Comparison of ENCODE assay signal across 15 cellular contexts in genomic region chrX:77628294-77629025, GRCh38.
A peak's percentile ranks its signal among the peaks of the same experiment; 100 is the strongest.
DNase-seq lines count a peak whose midpoint lies in the region; ATAC-seq and TF ChIP-seq lines count a peak whose summit lies in the region.
"Had no signal": no experiment of that assay in that cellular context is flagged by ENCODE, and none has a peak within 500 bp of the region (broad histone marks: within the 10 kb centered on the region; RNA-seq: fewer than 3 reads in every experiment).

No MANE protein-coding gene starts in this region.

- peak; percentile 24 to 37 for TF ChIP-seq RAD21 in liver (IDR thresholded peaks at IDR 0.05)

- TF ChIP-seq CTCF in liver (IDR thresholded peaks at IDR 0.05; ENCODE audit: low read depth, low read length, missing input control), result no peak
- TF ChIP-seq CTCF in ovary (IDR thresholded peaks at IDR 0.05), result no peak

- no peak for ATAC-seq in HG03280 (IDR thresholded peaks at IDR 0.05; ENCODE audit: unreplicated experiment)
- ATAC-seq in GM18498 (IDR thresholded peaks at IDR 0.05; ENCODE audit: unreplicated experiment), result no peak

- H2AFZ ChIP-seq in Karpas-422 (ENCODE audit: low read length), result no peak overlapping the region

- DNase-seq in DMS53 (lab: John Stamatoyannopoulos, UW) (peak; percentile 5), Karpas-422 (peak; percentile 46), adipocyte (ENCODE audit: low read depth) (peak; percentile 9), NCI-H2029 (lab: John Stamatoyannopoulos, UW) (no peak), ovary (no peak)
- DNase-seq: activated CD8-positive, alpha-beta memory T cell treated with anti-CD3 and anti-CD28 coated beads, Interleukin-2, amount 50 U/mL, for 4 hours; activated naive CD8-positive, alpha-beta T cell treated with anti-CD3 and anti-CD28 coated beads, Interleukin-2, amount 10 ng/mL, durations not matched to agents 7 days and 5 days; CD4-positive, alpha-beta T cell; esophagus squamous epithelium; NCI-H2107; sigmoid colon had no signal

- H4K20me1 ChIP-seq in Karpas-422 (ENCODE audit: insufficient read depth, low read depth, low read length), result no peaks in the 10 kb centered on the region

- no peak overlapping the region for H3K4me2 ChIP-seq in Karpas-422 (ENCODE audit: low read depth, low read length, poor library complexity, severe bottlenecking)

- no peak overlapping the region for H3K9ac ChIP-seq in Karpas-422 (ENCODE audit: low read length)
- no peak overlapping the region for H3K9ac ChIP-seq in adipocyte (ENCODE audit: low read length)
- no peak overlapping the region for H3K9ac ChIP-seq in liver (ENCODE audit: low read depth in 1 of 2, low read length in 2 of 2)

- H3K79me2 ChIP-seq in Karpas-422 (ENCODE audit: low read length), result peaks cover 14% of the 10 kb centered on the region

- no peak overlapping the region for H3K4me3 ChIP-seq in Karpas-422 (ENCODE audit: low read length)
- H3K4me3 ChIP-seq in adipocyte (ENCODE audit: low read length), result no peak overlapping the region
- H3K4me3 ChIP-seq in liver (ENCODE audit: low read depth in 1 of 3, low read length in 3 of 3), result no peak overlapping the region
- H3K4me3 ChIP-seq in ovary, result no peak overlapping the region
- H3K4me3 ChIP-seq: esophagus squamous epithelium, lung, sigmoid colon had no signal

- H3K9me3 ChIP-seq in Karpas-422 (ENCODE audit: low read length) (no peaks in the 10 kb centered on the region; the same call in 1 of the 2 replicates), adipocyte (ENCODE audit: control insufficient read depth, low read length) (no peaks in the 10 kb centered on the region), liver (ENCODE audit: control insufficient read depth in 4 of 4, low read length in 3 of 4) (no peaks in the 10 kb centered on the region), ovary (no peaks in the 10 kb centered on the region)
- H3K9me3 ChIP-seq: esophagus squamous epithelium, sigmoid colon had no signal

- H3K9me2 ChIP-seq in Karpas-422 (replicated peaks; ENCODE audit: insufficient read depth, low read length), result no peaks in the 10 kb centered on the region

- 96% methylated on average over 1 of the region's 1 CpG for WGBS in liver
- WGBS in ovary, 3 donors, result 88 to 93% (median 91%) methylated on average over 1 of the region's 1 CpG

- H3K27ac ChIP-seq in Karpas-422 (ENCODE audit: low read length) (no peak overlapping the region), liver (ENCODE audit: low read depth in 1 of 2, low read length in 2 of 2) (no peak overlapping the region), ovary (no peak overlapping the region)
- H3K27ac ChIP-seq: esophagus squamous epithelium, sigmoid colon had no signal

- intact Hi-C loops in ovary (cut with DNase I), result no loop called here

- no peak for TF ChIP-seq POLR2A in ovary (IDR thresholded peaks at IDR 0.05)

- no peak for TF ChIP-seq EP300 in ovary (IDR thresholded peaks at IDR 0.05)

- H3K4me1 ChIP-seq in Karpas-422 (ENCODE audit: low read length) (no peaks in the 10 kb centered on the region), adipocyte (ENCODE audit: control insufficient read depth, insufficient read depth, low read length) (no peaks in the 10 kb centered on the region), liver (ENCODE audit: control insufficient read depth in 4 of 4, insufficient read depth in 4 of 4, low read length in 3 of 4) (no peaks in the 10 kb centered on the region), ovary (ENCODE audit: insufficient read depth) (no peaks in the 10 kb centered on the region)
- H3K4me1 ChIP-seq: esophagus squamous epithelium, sigmoid colon had no signal

- peaks cover 16% of the 10 kb centered on the region for H3K36me3 ChIP-seq in Karpas-422 (ENCODE audit: insufficient read depth, low read length)
- H3K36me3 ChIP-seq in adipocyte (ENCODE audit: control insufficient read depth, insufficient read depth, low read length, severe bottlenecking), result peaks cover 22% of the 10 kb centered on the region
- H3K36me3 ChIP-seq in liver (ENCODE audit: control insufficient read depth in 4 of 4, insufficient read depth in 3 of 4, low read depth in 1 of 4, low read length in 3 of 4), result peaks cover 0 to 7% (median under 1%) of the 10 kb centered on the region in 4 donors
- no peaks in the 10 kb centered on the region for H3K36me3 ChIP-seq in ovary

- H3K27me3 ChIP-seq in Karpas-422 (ENCODE audit: low read length) (no peaks in the 10 kb centered on the region), adipocyte (replicated peaks; ENCODE audit: control insufficient read depth, insufficient read depth, low read length) (no peaks in the 10 kb centered on the region), liver (ENCODE audit: control insufficient read depth in 4 of 4, insufficient read depth in 4 of 4, low read length in 3 of 4) (no peaks in the 10 kb centered on the region), ovary (no peaks in the 10 kb centered on the region)
- H3K27me3 ChIP-seq: esophagus squamous epithelium, sigmoid colon had no signal

TF ChIP-seq in liver, 16 proteins besides CTCF, POLR2A, EP300 and RAD21:
- TF ChIP-seq HNF4A (conservative IDR thresholded peaks at IDR 0.05), result no peak
- TF ChIP-seq NR2F2 (IDR thresholded peaks at IDR 0.05), result no peak
- no peak for TF ChIP-seq GABPA (IDR thresholded peaks at IDR 0.05 in 1 of 2, conservative IDR thresholded peaks at IDR 0.05 in 1 of 2)
- TF ChIP-seq HNF4G (IDR thresholded peaks at IDR 0.05), result no peak
- TF ChIP-seq JUND (IDR thresholded peaks at IDR 0.05), result no peak
- no peak for TF ChIP-seq RXRA (IDR thresholded peaks at IDR 0.05)
- TF ChIP-seq TAF1 (conservative IDR thresholded peaks at IDR 0.05), result no peak
- no peak for TF ChIP-seq YY1 (IDR thresholded peaks at IDR 0.05)
- TF ChIP-seq REST (IDR thresholded peaks at IDR 0.05), result no peak
- TF ChIP-seq ATF3 (IDR thresholded peaks at IDR 0.05), result no peak
- no peak for TF ChIP-seq MAX (IDR thresholded peaks at IDR 0.05)
- no peak for TF ChIP-seq EGR1 (IDR thresholded peaks at IDR 0.05; ENCODE audit: low read depth in 2 of 2)
- no peak for TF ChIP-seq FOXA2 (IDR thresholded peaks at IDR 0.05)

Comparison
In these comparisons a context has a peak if more than half of its experiments do, and no peak if none do; other contexts are left out.
1. DNase-seq: peak in DMS53 (single experiment), Karpas-422 (single experiment) and adipocyte (single experiment); none in NCI-H2029 (single experiment) and ovary (0 of 5).